8 cellular contexts compared by ENCODE assay signal in the genomic region with DNA sequence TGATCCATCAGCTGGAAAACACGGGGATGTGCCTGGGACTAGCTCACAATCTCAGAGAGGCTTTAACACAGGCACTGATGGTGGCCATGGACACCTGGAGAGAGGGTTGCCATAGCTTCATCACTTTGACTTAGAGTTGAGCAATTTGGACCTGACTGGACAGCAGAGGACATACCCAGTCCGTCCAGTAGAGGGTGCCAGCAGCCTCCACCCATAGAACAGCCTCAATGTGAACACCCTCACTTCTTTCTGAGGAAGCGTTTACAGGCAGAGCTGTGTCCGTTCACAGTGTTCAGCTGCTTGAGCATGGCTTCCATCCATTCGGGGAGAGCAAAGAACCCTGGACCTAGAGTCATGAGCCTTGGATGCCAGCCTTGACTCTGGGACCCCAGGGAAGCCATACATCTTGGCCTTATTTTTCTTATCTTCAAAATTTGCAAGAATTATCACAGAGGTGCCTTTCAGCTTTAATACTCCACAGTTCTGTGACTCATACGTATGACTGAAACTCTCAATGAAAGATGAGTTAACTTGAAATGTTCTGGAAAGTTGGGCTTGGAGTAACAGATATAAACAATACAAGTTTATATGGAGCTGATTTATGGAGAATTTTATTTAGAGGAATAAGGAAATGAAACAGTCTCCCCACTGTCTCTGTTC.
DNase-seq lines count a peak whose midpoint lies in the region; ATAC-seq, FAIRE-seq and TF ChIP-seq lines count a peak whose summit lies in the region.

No MANE protein-coding gene starts in this region.

- H3K4me3 ChIP-seq in GM23248 (peak overlapping the region; percentile 63), MG63 (no peak overlapping the region), SU-DHL-6 (ENCODE audit: insufficient read depth, low read length, poor library complexity, severe bottlenecking) (no peak overlapping the region), breast epithelium (no peak overlapping the region), keratinocyte (ENCODE audit: control insufficient read depth in 2 of 3, extremely low read depth in 1 of 3, insufficient read depth in 2 of 3, low read depth in 1 of 3, low read length in 3 of 3) (no peak overlapping the region)

- H2AFZ ChIP-seq in GM23248 (peak overlapping the region; percentile 73), SU-DHL-6 (ENCODE audit: low read depth, low read length, severe bottlenecking) (no peak overlapping the region), keratinocyte (ENCODE audit: control insufficient read depth, low read length) (no peak overlapping the region)

- dilution Hi-C loops in keratinocyte (cut with MboI; ENCODE audit: extremely low pct_ligation_motif_present, low sequenced_read_pairs): no loop called here

- H3K9ac ChIP-seq in GM23248 (no peak overlapping the region), SU-DHL-6 (ENCODE audit: low read length) (no peak overlapping the region), keratinocyte (ENCODE audit: control insufficient read depth, extremely low read depth, insufficient read depth, low read length) (no peak overlapping the region)

- H3K27ac ChIP-seq in GM23248 (no peak overlapping the region), SU-DHL-6 (ENCODE audit: low read depth, low read length) (no peak overlapping the region), breast epithelium (no peak overlapping the region), keratinocyte (ENCODE audit: control insufficient read depth, insufficient read depth, low read length) (no peak overlapping the region)

- H3K36me3 ChIP-seq in GM23248 (ENCODE audit: low read depth): no peaks in the 10 kb centered on the region
- H3K36me3 ChIP-seq in MG63: no peaks in the 10 kb centered on the region
- no peaks in the 10 kb centered on the region for H3K36me3 ChIP-seq in SU-DHL-6 (ENCODE audit: low read length)
- no peaks in the 10 kb centered on the region for H3K36me3 ChIP-seq in breast epithelium
- H3K36me3 ChIP-seq in keratinocyte (ENCODE audit: control insufficient read depth in 2 of 2, extremely low read depth in 1 of 2, insufficient read depth in 2 of 2, low read length in 2 of 2): no peaks in the 10 kb centered on the region

- H3K9me1 ChIP-seq in keratinocyte (ENCODE audit: control insufficient read depth, extremely low read depth, insufficient read depth, low read length): no peaks in the 10 kb centered on the region

- FAIRE-seq in keratinocyte (lab: Jason Lieb, UNC): peak; percentile 87

- H3F3A ChIP-seq in GM23248 (ENCODE audit: insufficient read depth) (no peaks in the 10 kb centered on the region), SU-DHL-6 (ENCODE audit: insufficient read depth) (no peaks in the 10 kb centered on the region)

- DNase-seq in GM04504 (ENCODE audit: low read depth) (peak; percentile 53), GM23248 (peak; percentile 82), MG63 (peak; percentile 55), breast epithelium (ENCODE audit: low spot score in 2 of 2) (peak; percentile 22 to 66), keratinocyte (ENCODE audit: low read depth, low spot score) (no peak)
- DNase-seq in stimulated activated CD4-positive, alpha-beta T cell treated with anti-CD3 and anti-CD28 coated beads, Interleukin-15, amount 100 ng/mL, for 48 hours (ENCODE audit: low read depth in 2 of 2): peak; percentile 19 to 26

- TF ChIP-seq POLR2A in breast epithelium (IDR thresholded peaks at IDR 0.05): no peak

- intact Hi-C loops in breast epithelium (cut with DNase I; ENCODE audit: low total_unique reads): no loop called here

- H3K79me2 ChIP-seq in GM23248 (ENCODE audit: insufficient read depth) (no peaks in the 10 kb centered on the region), SU-DHL-6 (ENCODE audit: insufficient read depth, low read length) (no peaks in the 10 kb centered on the region), keratinocyte (ENCODE audit: control insufficient read depth, insufficient read depth, low read length) (no peaks in the 10 kb centered on the region)

- TF ChIP-seq CTCF in SU-DHL-6 (IDR thresholded peaks at IDR 0.05; ENCODE audit: insufficient read depth, low read length, poor library complexity, severe bottlenecking) (peak; percentile 82), breast epithelium (IDR thresholded peaks at IDR 0.05) (peak in 2 of 3 donors; percentile 53 to 71), keratinocyte (optimal IDR thresholded peaks at IDR 0.05 in 1 of 3, IDR thresholded peaks at IDR 0.05 in 1 of 3, conservative IDR thresholded peaks at IDR 0.05 in 1 of 3; ENCODE audit: extremely low read depth in 1 of 3, insufficient read depth in 2 of 3, low read length in 3 of 3) (peak; percentile 98)

- H4K20me1 ChIP-seq in GM23248 (ENCODE audit: insufficient read depth) (no peaks in the 10 kb centered on the region), SU-DHL-6 (ENCODE audit: low read depth, low read length) (no peaks in the 10 kb centered on the region), keratinocyte (ENCODE audit: control insufficient read depth, extremely low read depth, insufficient read depth, low read length) (no peaks in the 10 kb centered on the region)

- H3K4me2 ChIP-seq in GM23248 (ENCODE audit: unreplicated experiment) (peak overlapping the region; percentile 84), SU-DHL-6 (ENCODE audit: low read depth, low read length, poor library complexity, severe bottlenecking) (no peak overlapping the region), keratinocyte (ENCODE audit: control insufficient read depth, extremely low read depth, insufficient read depth, low read depth, low read length) (no peak overlapping the region)

- WGBS in GM23248 (ENCODE audit: low coverage in 1 of 2, low lambda C conversion rate in 2 of 2, missing lambda C conversion rate in 2 of 2), 2 experiments: 2 to 7% methylated on average over 6 of the region's 6 CpGs

- in situ Hi-C loops in GM23248 (cut with MboI): no loop called here

- peaks cover 22% of the 10 kb centered on the region for H3K27me3 ChIP-seq in GM23248 (replicated peaks; ENCODE audit: insufficient read depth)
- no peaks in the 10 kb centered on the region for H3K27me3 ChIP-seq in MG63
- no peaks in the 10 kb centered on the region for H3K27me3 ChIP-seq in SU-DHL-6 (ENCODE audit: low read length)
- H3K27me3 ChIP-seq in breast epithelium: no peaks in the 10 kb centered on the region
- H3K27me3 ChIP-seq in keratinocyte (ENCODE audit: control insufficient read depth, extremely low read depth, insufficient read depth, low read length): no peaks in the 10 kb centered on the region

- H3K9me3 ChIP-seq in GM23248 (ENCODE audit: low read depth): no peaks in the 10 kb centered on the region
- no peaks in the 10 kb centered on the region for H3K9me3 ChIP-seq in MG63
- peaks cover 8% of the 10 kb centered on the region; the same call in 1 of the 2 replicates for H3K9me3 ChIP-seq in SU-DHL-6 (ENCODE audit: insufficient read depth, low read length)
- peaks cover 0 to 6% of the 10 kb centered on the region in 2 donors for H3K9me3 ChIP-seq in breast epithelium
- H3K9me3 ChIP-seq in keratinocyte (ENCODE audit: control insufficient read depth, low read depth, low read length): no peaks in the 10 kb centered on the region

- no peaks in the 10 kb centered on the region for H3K9me2 ChIP-seq in GM23248 (ENCODE audit: insufficient read depth)
- H3K9me2 ChIP-seq in SU-DHL-6 (replicated peaks; ENCODE audit: insufficient read depth, low read length): no peaks in the 10 kb centered on the region

- H3K4me1 ChIP-seq in GM23248 (ENCODE audit: insufficient read depth) (peaks cover 12% of the 10 kb centered on the region), breast epithelium (no peaks in the 10 kb centered on the region), keratinocyte (ENCODE audit: control insufficient read depth, extremely low read depth, insufficient read depth, low read length) (no peaks in the 10 kb centered on the region)

- ATAC-seq in HG03571 (IDR thresholded peaks at IDR 0.05; ENCODE audit: unreplicated experiment): no peak
